ENCODE assay signal across 2 cellular contexts in genomic region chr5:10301842-10302610, GRCh38.
TF ChIP-seq lines count a peak whose summit lies in the region.

No MANE protein-coding gene starts in this region.

TF ChIP-seq in A549, 52 proteins besides CTCF, POLR2A, EP300 and RAD21 (continued from another document):
- 0 out of 2 replicates have a peak, but pooled peaks have one; percentile 30 for TF ChIP-seq E2F6 (IDR thresholded peaks at IDR 0.05; ENCODE audit: borderline replicate concordance, low read depth)
- TF ChIP-seq EHF (CRISPR knock-in tag; IDR thresholded peaks at IDR 0.05): no peak
- TF ChIP-seq MAX (IDR thresholded peaks at IDR 0.05): peak; percentile 80

TF ChIP-seq in WTC11, 78 proteins besides CTCF, POLR2A, EP300 and RAD21:
- TF ChIP-seq ZNF281 (CRISPR knock-in tag; IDR thresholded peaks at IDR 0.05) (no peak), IRF2 (CRISPR knock-in tag; IDR thresholded peaks at IDR 0.05; ENCODE audit: borderline replicate concordance, low read depth) (no peak), CREM (CRISPR knock-in tag; IDR thresholded peaks at IDR 0.05) (no peak), FOXJ3 (CRISPR knock-in tag; IDR thresholded peaks at IDR 0.05; ENCODE audit: borderline replicate concordance) (no peak), PRRX2 (CRISPR knock-in tag; IDR thresholded peaks at IDR 0.05) (no peak), ESRRA (CRISPR knock-in tag; IDR thresholded peaks at IDR 0.05; ENCODE audit: borderline replicate concordance) (no peak), FOXP4 (CRISPR knock-in tag; IDR thresholded peaks at IDR 0.05) (no peak), ZBTB43 (CRISPR knock-in tag; IDR thresholded peaks at IDR 0.05) (no peak), ZNF121 (CRISPR knock-in tag; IDR thresholded peaks at IDR 0.05) (no peak), EMX1 (CRISPR knock-in tag; IDR thresholded peaks at IDR 0.05) (no peak), NFATC4 (CRISPR knock-in tag; IDR thresholded peaks at IDR 0.05) (no peak)
TF ChIP-seq in WTC11: peak in this region for 0.
